Comparison of ENCODE assay signal across 8 cellular contexts in the genomic region with DNA sequence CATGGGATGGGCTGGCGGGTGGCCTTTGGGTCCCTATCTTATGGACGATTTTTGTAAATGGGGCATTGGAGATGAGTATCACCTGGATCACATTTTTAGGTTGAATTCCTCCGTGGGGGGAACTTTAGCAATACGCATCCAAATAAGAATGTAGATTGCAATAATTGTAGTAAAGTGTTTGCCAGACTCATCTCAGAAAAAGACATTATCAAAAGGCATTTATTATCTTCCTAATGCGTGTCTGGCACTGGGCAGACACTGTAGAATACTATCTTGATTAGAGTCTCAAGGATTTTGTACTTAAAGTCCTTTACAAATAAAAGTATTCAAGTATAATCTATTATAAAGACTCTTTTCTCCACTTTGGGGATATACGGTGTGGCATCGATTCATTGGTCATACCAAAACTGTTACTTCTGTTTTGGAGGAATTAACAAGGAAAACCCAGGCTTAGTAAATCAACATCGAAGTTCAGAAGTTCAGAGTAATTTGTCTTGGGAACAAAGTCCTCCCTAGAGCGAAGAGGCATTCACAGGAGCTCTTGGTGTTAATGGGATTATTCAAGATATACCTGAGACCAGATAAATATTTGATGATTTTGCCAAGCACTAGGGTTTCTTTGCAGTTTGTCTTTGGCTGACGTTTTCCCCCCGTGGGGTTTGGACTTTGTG. TPM values are rescaled to one million over a fixed set of nuclear protein-coding genes. Genes with fewer than 3 reads are reported as not detected.
DNase-seq lines count a peak whose midpoint lies in the region; ATAC-seq and TF ChIP-seq lines count a peak whose summit lies in the region.

No MANE protein-coding gene starts in this region.

- no peaks in the 10 kb centered on the region for H3F3A ChIP-seq in SK-N-SH (replicated peaks; ENCODE audit: insufficient read depth)

- CTCF ChIA-PET in SK-N-SH (lab: Yijun Ruan, JAX), result interaction anchor here (1.0 to 1.4 kb wide), 3 partner anchors 16 to 90 kb away, joined by 3 read pairs; no protein-coding TSS in a partner anchor

- no peak for ATAC-seq in SK-N-SH treated with all-trans-retinoic acid at 6 μM for 48 hours
- no peak for ATAC-seq in left lung

- whole genome bisulfite sequencing in SK-N-SH (ENCODE audit: low lambda C conversion rate), result 19% methylated on average over 11 of the region's 11 CpGs
- 7 to 12% methylated on average over 11 of the region's 11 CpGs for WGBS in lower leg skin, 2 donors

- H3K9me3 ChIP-seq in SK-N-SH (no peaks in the 10 kb centered on the region), ascending aorta (no peaks in the 10 kb centered on the region), left lung (no peaks in the 10 kb centered on the region), stomach smooth muscle (ENCODE audit: control insufficient read depth in 2 of 2, low read length in 2 of 2) (no peaks in the 10 kb centered on the region)

- TF ChIP-seq CTCF in SK-N-SH (IDR thresholded peaks at IDR 0.05) (no peak), ascending aorta (IDR thresholded peaks at IDR 0.05) (no peak), left lung (IDR thresholded peaks at IDR 0.05) (no peak), lower leg skin (IDR thresholded peaks at IDR 0.05) (no peak)

- no peaks in the 10 kb centered on the region for H4K20me1 ChIP-seq in SK-N-SH (ENCODE audit: insufficient read depth)

- H3K9ac ChIP-seq in SK-N-SH (no peak overlapping the region), stomach smooth muscle (ENCODE audit: low read length in 2 of 2) (no peak overlapping the region)

- H3K36me3 ChIP-seq in SK-N-SH (replicated peaks in 1 of 2; ENCODE audit: control insufficient read depth in 1 of 2, insufficient read depth in 2 of 2, low read length in 1 of 2) (no peaks in the 10 kb centered on the region), ascending aorta (no peaks in the 10 kb centered on the region), left lung (no peaks in the 10 kb centered on the region), stomach smooth muscle (ENCODE audit: control insufficient read depth in 2 of 2, insufficient read depth in 2 of 2, low read length in 2 of 2) (no peaks in the 10 kb centered on the region)

- H2AFZ ChIP-seq in SK-N-SH (ENCODE audit: low read depth), result no peak overlapping the region

- no peak for DNase-seq in SK-N-SH
- no peak for DNase-seq in ascending aorta (ENCODE audit: low spot score in 2 of 2)
- DNase-seq in left lung, result no peak
- no peak for DNase-seq in effector CD4-positive, alpha-beta T cell
- DNase-seq in lower leg skin (ENCODE audit: low spot score in 2 of 2), result no peak
- no peak for DNase-seq in amniotic stem cell (lab: John Stamatoyannopoulos, UW)

- no peak for TF ChIP-seq EP300 in SK-N-SH (IDR thresholded peaks at IDR 0.05; ENCODE audit: borderline replicate concordance in 1 of 2, low read depth in 1 of 2, low read length in 1 of 2)

- no peak overlapping the region for H3K27ac ChIP-seq in SK-N-SH (ENCODE audit: low read depth in 2 of 2, low read length in 1 of 2)
- H3K27ac ChIP-seq in ascending aorta, result peak overlapping the region; percentile 94 to 97
- H3K27ac ChIP-seq in left lung, result peak overlapping the region; percentile 67 to 78
- H3K27ac ChIP-seq in stomach smooth muscle (ENCODE audit: low read length), result peak overlapping the region; percentile 69

- H3K4me3 ChIP-seq in SK-N-SH (ENCODE audit: low read depth in 2 of 2, low read length in 1 of 2), result no peak overlapping the region
- H3K4me3 ChIP-seq in ascending aorta, result peak overlapping the region; percentile 72 to 74
- peak overlapping the region in 1 of 2 donors; percentile 44 for H3K4me3 ChIP-seq in left lung
- H3K4me3 ChIP-seq in stomach smooth muscle (ENCODE audit: low read length in 2 of 2), result peak overlapping the region; percentile 33 to 77
- no peak overlapping the region for H3K4me3 ChIP-seq in lower leg skin (ENCODE audit: low read depth, poor library complexity, severe bottlenecking)

- H3K4me2 ChIP-seq in SK-N-SH, result 0 out of 2 replicates have a peak overlapping the region, but pooled peaks have one; percentile 19

- TF ChIP-seq RAD21 in SK-N-SH (IDR thresholded peaks at IDR 0.05; ENCODE audit: low read length), result no peak

- H3K9me2 ChIP-seq in SK-N-SH, result no peaks in the 10 kb centered on the region

- H3K27me3 ChIP-seq in SK-N-SH (ENCODE audit: insufficient read depth) (peaks cover 53% of the 10 kb centered on the region), ascending aorta (no peaks in the 10 kb centered on the region), left lung (peaks cover 0 to 27% of the 10 kb centered on the region in 2 donors), stomach smooth muscle (ENCODE audit: control insufficient read depth in 1 of 2, insufficient read depth in 2 of 2, low read length in 2 of 2) (peaks cover 4 to 9% of the 10 kb centered on the region in 2 donors)

- intact Hi-C loops in ascending aorta (cut with DNase I), result loop anchor here (1.0 to 5.0 kb wide), 6 partner anchors 56 to 458 kb away; no protein-coding TSS in a partner anchor
- intact Hi-C loops in left lung (cut with DNase I), result loop anchor here in 1 of 2 donors (10.0 kb wide), 2 partner anchors 54 to 214 kb away; no protein-coding TSS in a partner anchor
- intact Hi-C loops in lower leg skin (cut with DNase I; ENCODE audit: low total_unique reads), result no loop called here

- H3K4me1 ChIP-seq in SK-N-SH (ENCODE audit: control insufficient read depth in 1 of 2, insufficient read depth in 2 of 2, low read depth in 1 of 2, low read length in 1 of 2), result no peaks in the 10 kb centered on the region; a peak in 1 of 4 replicates
- H3K4me1 ChIP-seq in ascending aorta, result peaks cover 4 to 31% of the 10 kb centered on the region in 2 donors
- H3K4me1 ChIP-seq in left lung, result peaks cover 12 to 42% of the 10 kb centered on the region in 2 donors
- H3K4me1 ChIP-seq in stomach smooth muscle (ENCODE audit: control insufficient read depth, insufficient read depth, low read length), result peaks cover 22% of the 10 kb centered on the region

- TF ChIP-seq POLR2A in lower leg skin (IDR thresholded peaks at IDR 0.05), result no peak

- no peaks in the 10 kb centered on the region for H3K79me2 ChIP-seq in SK-N-SH (ENCODE audit: insufficient read depth)

- POLR2A ChIA-PET in SK-N-SH (lab: Yijun Ruan, JAX), result no interaction called here

TF ChIP-seq in SK-N-SH, 30 proteins besides CTCF, POLR2A, EP300 and RAD21 (continues in another document):
- TF ChIP-seq NRF1 (IDR thresholded peaks at IDR 0.05; ENCODE audit: low read depth, low read length) (no peak), FOXM1 (IDR thresholded peaks at IDR 0.05; ENCODE audit: low read depth) (no peak), YY1 (IDR thresholded peaks at IDR 0.05; ENCODE audit: low read depth) (no peak), GATA2 (CRISPR knock-in tag; IDR thresholded peaks at IDR 0.05) (no peak), FOXJ3 (CRISPR knock-in tag; IDR thresholded peaks at IDR 0.05) (no peak), JUND (IDR thresholded peaks at IDR 0.05) (no peak)
- TF ChIP-seq, protein P1, sequence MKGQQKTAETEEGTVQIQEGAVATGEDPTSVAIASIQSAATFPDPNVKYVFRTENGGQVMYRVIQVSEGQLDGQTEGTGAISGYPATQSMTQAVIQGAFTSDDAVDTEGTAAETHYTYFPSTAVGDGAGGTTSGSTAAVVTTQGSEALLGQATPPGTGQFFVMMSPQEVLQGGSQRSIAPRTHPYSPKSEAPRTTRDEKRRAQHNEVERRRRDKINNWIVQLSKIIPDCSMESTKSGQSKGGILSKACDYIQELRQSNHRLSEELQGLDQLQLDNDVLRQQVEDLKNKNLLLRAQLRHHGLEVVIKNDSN (IDR thresholded peaks at IDR 0.05; ENCODE audit: borderline replicate concordance, low read depth), result no peak

TF ChIP-seq in SK-N-SH treated with all-trans-retinoic acid at 6 μM for 48 hours, 23 proteins besides CTCF, POLR2A, EP300 and RAD21:
- TF ChIP-seq ESRRG (CRISPR knock-in tag; IDR thresholded peaks at IDR 0.05) (no peak), TCF4 (CRISPR knock-in tag; IDR thresholded peaks at IDR 0.05; ENCODE audit: borderline replicate concordance) (no peak), TOX (CRISPR knock-in tag; IDR thresholded peaks at IDR 0.05; ENCODE audit: borderline replicate concordance) (no peak)

RNA-seq across cellular contexts. Expression of a gene that starts 0.6 kb away (rescaled TPM):
- not detected in 2 replicates for polyA plus RNA-seq in SK-N-SH (2012; rRNA removed)
- polyA plus RNA-seq in SK-N-SH (2012; cell fraction: cytosol; rRNA removed), result 0.05 and 0.08 TPM in 2 replicates
- 0.08 and 0.23 TPM in 2 replicates for polyA plus RNA-seq in SK-N-SH (2012; cell fraction: nucleus; rRNA removed)
- 75.6 TPM for total RNA-seq in ascending aorta
- total RNA-seq in left lung, result 10 to 100 TPM in 1 of 2 donors, 1 to 10 TPM in 1; 9.9 to 12.6 TPM
- total RNA-seq in lower leg skin, result 10 to 100 TPM in 3 of 4 donors, 1 to 10 TPM in 1; 6.7 to 25.0 (median 16.7) TPM

Comparison
In these comparisons a context has a peak if more than half of its experiments do, and no peak if none do; other contexts are left out.
1. H3K27ac ChIP-seq: peak in ascending aorta (2 of 2), left lung (2 of 2) and stomach smooth muscle (single experiment); none in SK-N-SH (0 of 2).
2. H3K4me3 ChIP-seq: peak in ascending aorta (2 of 2) and stomach smooth muscle (2 of 2); none in SK-N-SH (0 of 2) and lower leg skin (single experiment).